Comparison of ENCODE assay signal across 16 cellular contexts in the genomic region with DNA sequence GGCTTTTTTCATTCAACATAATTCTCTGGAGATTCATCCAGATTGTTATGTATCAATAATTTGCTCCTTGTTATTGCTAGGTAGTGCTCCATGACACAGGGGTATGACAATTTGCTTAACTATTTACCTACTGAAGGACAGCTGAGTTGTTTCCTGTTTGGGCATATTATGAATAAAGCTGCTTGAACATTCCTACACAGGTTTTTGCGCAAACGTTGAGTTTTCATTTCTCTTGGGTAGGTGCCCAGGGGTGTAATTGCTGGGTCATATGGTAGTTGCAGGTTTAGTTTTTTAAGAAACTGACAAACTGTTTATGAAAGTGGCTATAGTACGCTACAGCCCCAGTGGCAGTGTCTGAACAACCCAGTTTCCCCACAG.
"Had no signal": no experiment of that assay in that cellular context is flagged by ENCODE, and none has a peak within 500 bp of the region (broad histone marks: within the 10 kb centered on the region; RNA-seq: fewer than 3 reads in every experiment).

No MANE protein-coding gene starts in this region.

- H3K4me1 ChIP-seq: body of pancreas, colonic mucosa, lower lobe of right lung, upper lobe of left lung had no signal

- H3K27ac Mint-ChIP-seq: activated CD4-positive, alpha-beta T cell treated with anti-CD3 and anti-CD28 coated beads, Interleukin-2, amount 10 ng/mL, durations not matched to agents 7 days and 5 days; activated T-cell treated with anti-CD3 and anti-CD28 coated beads, Interleukin-2, amount 50 U/mL, for 72 hours; natural killer cell; stimulated activated naive B cell treated with anti-CD40 and anti-IgM and Interleukin-4, amounts not matched to agents 10 μg/mL and 1 μg/mL and 100 μg/mL, for 72 hours had no signal

- ATAC-seq: activated CD4-positive, CD25-positive, alpha-beta regulatory T cell treated with anti-CD3 and anti-CD28 coated beads, Interleukin-2, amount 50 U/mL, for 24 hours; activated T-cell treated with anti-CD3 and anti-CD28 coated beads, Interleukin-2, amount 50 U/mL, for 72 hours; body of pancreas; natural killer cell; stimulated activated naive B cell treated with anti-CD40 and anti-IgM and Interleukin-4, amounts not matched to agents 10 μg/mL and 1 μg/mL and 100 μg/mL, for 72 hours had no signal

- H3K9me3 ChIP-seq: body of pancreas, colonic mucosa, lower lobe of right lung, thoracic aorta, upper lobe of left lung had no signal

- H3K27me3 ChIP-seq: body of pancreas, colonic mucosa, upper lobe of left lung had no signal

- H3K27ac ChIP-seq: body of pancreas, colonic mucosa, lower lobe of right lung, thoracic aorta, upper lobe of left lung had no signal

- H3K4me3 ChIP-seq: body of pancreas, colonic mucosa, lower lobe of right lung, thoracic aorta, upper lobe of left lung had no signal

- H3K4me1 Mint-ChIP-seq: activated CD4-positive, alpha-beta T cell treated with anti-CD3 and anti-CD28 coated beads, Interleukin-2, amount 10 ng/mL, durations not matched to agents 7 days and 5 days; natural killer cell; stimulated activated naive B cell treated with anti-CD40 and anti-IgM and Interleukin-4, amounts not matched to agents 10 μg/mL and 1 μg/mL and 100 μg/mL, for 72 hours had no signal

- H3K9me3 Mint-ChIP-seq: activated CD4-positive, alpha-beta T cell treated with anti-CD3 and anti-CD28 coated beads, Interleukin-2, amount 10 ng/mL, durations not matched to agents 7 days and 5 days; activated T-cell treated with anti-CD3 and anti-CD28 coated beads, Interleukin-2, amount 50 U/mL, for 72 hours; natural killer cell; stimulated activated naive B cell treated with anti-CD40 and anti-IgM and Interleukin-4, amounts not matched to agents 10 μg/mL and 1 μg/mL and 100 μg/mL, for 72 hours had no signal

- H3K27me3 Mint-ChIP-seq: activated CD4-positive, alpha-beta T cell treated with anti-CD3 and anti-CD28 coated beads, Interleukin-2, amount 10 ng/mL, durations not matched to agents 7 days and 5 days; stimulated activated naive B cell treated with anti-CD40 and anti-IgM and Interleukin-4, amounts not matched to agents 10 μg/mL and 1 μg/mL and 100 μg/mL, for 72 hours had no signal

- H3K4me3 Mint-ChIP-seq: activated CD4-positive, alpha-beta T cell treated with anti-CD3 and anti-CD28 coated beads, Interleukin-2, amount 10 ng/mL, durations not matched to agents 7 days and 5 days; activated T-cell treated with anti-CD3 and anti-CD28 coated beads, Interleukin-2, amount 50 U/mL, for 72 hours; natural killer cell; stimulated activated naive B cell treated with anti-CD40 and anti-IgM and Interleukin-4, amounts not matched to agents 10 μg/mL and 1 μg/mL and 100 μg/mL, for 72 hours had no signal

- DNase-seq: activated CD4-positive, alpha-beta T cell treated with anti-CD3 and anti-CD28 coated beads, Interleukin-2, amount 10 ng/mL, durations not matched to agents 7 days and 5 days; activated CD8-positive, alpha-beta memory T cell treated with anti-CD3 and anti-CD28 coated beads, Interleukin-2, amount 50 U/mL, for 4 hours; activated effector memory CD4-positive, alpha-beta T cell treated with anti-CD3 and anti-CD28 coated beads, Interleukin-2, amount 50 U/mL, for 16 hours; activated T-cell treated with anti-CD3 and anti-CD28 coated beads, Interleukin-2, amount 50 U/mL, for 72 hours; body of pancreas; central memory CD4-positive, alpha-beta T cell; colonic mucosa; foreskin melanocyte; glutamatergic neuron; hippocampal formation; lower lobe of right lung; natural killer cell; stimulated activated naive B cell treated with anti-CD40 and anti-IgM and Interleukin-4, amounts not matched to agents 10 μg/mL and 1 μg/mL and 100 μg/mL, for 72 hours; upper lobe of left lung had no signal

- H3K36me3 ChIP-seq: colonic mucosa, thoracic aorta, upper lobe of left lung had no signal
